8 cellular contexts compared by ENCODE assay signal in the genomic region with DNA sequence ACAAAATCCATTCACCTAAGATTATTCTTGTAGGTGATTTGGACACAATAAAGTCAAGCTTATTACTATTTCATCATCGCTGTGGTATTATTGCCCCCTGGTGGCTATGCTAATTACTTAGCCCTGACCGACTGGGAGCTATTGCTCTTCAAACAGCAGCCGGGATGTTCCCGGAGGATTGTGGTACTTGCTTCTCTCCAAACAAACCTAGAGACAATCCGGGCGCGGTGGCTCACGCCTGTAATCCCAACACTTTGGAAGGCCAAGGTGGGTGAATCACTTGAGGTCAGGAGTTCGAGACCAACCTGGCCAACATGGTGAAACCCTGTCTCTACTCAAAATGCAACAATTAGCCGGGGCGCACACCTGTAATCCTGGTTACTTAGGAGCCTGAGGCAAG. TPM values are rescaled to one million over a fixed set of nuclear protein-coding genes. Genes with fewer than 3 reads are reported as not detected.
A peak's percentile ranks its signal among the peaks of the same experiment; 100 is the strongest.
DNase-seq lines count a peak whose midpoint lies in the region; ATAC-seq and TF ChIP-seq lines count a peak whose summit lies in the region.

No MANE protein-coding gene starts in this region.

- peaks cover 6% of the 10 kb centered on the region for H3K9me3 Mint-ChIP-seq in chondrocyte (ENCODE audit: low read depth)

- H3K36me3 Mint-ChIP-seq in chondrocyte (ENCODE audit: low read depth) = peaks cover 1% of the 10 kb centered on the region

- H3K27me3 ChIP-seq in upper lobe of right lung = no peaks in the 10 kb centered on the region

- DNase-seq in DMS53 (lab: John Stamatoyannopoulos, UW) = peak; percentile 78
- DNase-seq in HEK293T (ENCODE audit: extremely low spot score) = peak; percentile 72
- DNase-seq in RPMI7951 (ENCODE audit: low read depth) = peak; percentile 83
- DNase-seq in chondrocyte (ENCODE audit: low spot score) = no peak
- DNase-seq in left kidney (ENCODE audit: low read depth, low spot score) = peak; percentile 82
- DNase-seq in upper lobe of right lung = no peak
- DNase-seq in activated effector memory CD4-positive, alpha-beta T cell treated with Interleukin-2 at 50 U/mL for 16 hours = no peak

- H3K4me1 ChIP-seq in upper lobe of right lung = no peaks in the 10 kb centered on the region

- no peaks in the 10 kb centered on the region for H3K27me3 Mint-ChIP-seq in chondrocyte (ENCODE audit: low read depth)

- no peak overlapping the region for H3K4me3 Mint-ChIP-seq in chondrocyte (ENCODE audit: unreplicated experiment)

- no peaks in the 10 kb centered on the region for H3K36me3 ChIP-seq in upper lobe of right lung

- no peak overlapping the region for H3K4me3 ChIP-seq in upper lobe of right lung

- H3K4me1 Mint-ChIP-seq in chondrocyte (ENCODE audit: low read depth) = no peaks in the 10 kb centered on the region

- CTCF ChIA-PET in HEK293T (lab: Yijun Ruan, JAX) = interaction anchor here (0.6 to 1.1 kb wide), 13 partner anchors 11 to 882 kb away, joined by 3 to 6 read pairs (median 3); no protein-coding TSS in a partner anchor

- POLR2A ChIA-PET in HEK293T (lab: Yijun Ruan, JAX) = interaction anchor here (0.9 kb wide), 1 partner anchor 324 kb away, joined by 3 read pairs; no protein-coding TSS in a partner anchor

- ATAC-seq in upper lobe of right lung (peak; percentile 81), GM21619 (IDR thresholded peaks at IDR 0.05; ENCODE audit: unreplicated experiment) (no peak)

- H3K27ac Mint-ChIP-seq in chondrocyte (ENCODE audit: unreplicated experiment) = peak overlapping the region; percentile 64

- no peaks in the 10 kb centered on the region for H3K9me3 ChIP-seq in upper lobe of right lung

- peak; percentile 91 for TF ChIP-seq CTCF in chondrocyte (IDR thresholded peaks at IDR 0.05)
- TF ChIP-seq CTCF in upper lobe of right lung (IDR thresholded peaks at IDR 0.05) = peak; percentile 73

- H3K27ac ChIP-seq in upper lobe of right lung = no peak overlapping the region

- intact Hi-C loops in upper lobe of right lung (cut with DNase I) = no loop called here

TF ChIP-seq in HEK293T, 16 proteins besides CTCF, POLR2A, EP300 and RAD21:
- TF ChIP-seq FOXA1 (IDR thresholded peaks at IDR 0.05) (no peak), L3MBTL2 (conservative IDR thresholded peaks at IDR 0.05) (no peak), HDGF (IDR thresholded peaks at IDR 0.05; ENCODE audit: borderline replicate concordance) (no peak), LEF1 (IDR thresholded peaks at IDR 0.05; ENCODE audit: borderline replicate concordance) (no peak), ZNF384 (IDR thresholded peaks at IDR 0.05) (no peak), FOXM1 (IDR thresholded peaks at IDR 0.05; ENCODE audit: borderline replicate concordance) (no peak)
- TF ChIP-seq, protein P1, sequence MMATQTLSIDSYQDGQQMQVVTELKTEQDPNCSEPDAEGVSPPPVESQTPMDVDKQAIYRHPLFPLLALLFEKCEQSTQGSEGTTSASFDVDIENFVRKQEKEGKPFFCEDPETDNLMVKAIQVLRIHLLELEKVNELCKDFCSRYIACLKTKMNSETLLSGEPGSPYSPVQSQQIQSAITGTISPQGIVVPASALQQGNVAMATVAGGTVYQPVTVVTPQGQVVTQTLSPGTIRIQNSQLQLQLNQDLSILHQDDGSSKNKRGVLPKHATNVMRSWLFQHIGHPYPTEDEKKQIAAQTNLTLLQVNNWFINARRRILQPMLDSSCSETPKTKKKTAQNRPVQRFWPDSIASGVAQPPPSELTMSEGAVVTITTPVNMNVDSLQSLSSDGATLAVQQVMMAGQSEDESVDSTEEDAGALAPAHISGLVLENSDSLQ (IDR thresholded peaks at IDR 0.05) = no peak

RNA-seq across cellular contexts. Expression of a gene that starts 15.4 kb away (rescaled TPM):
- not detected in 2 replicates for total RNA-seq in RPMI7951 (2014; rRNA removed; shearing (Covaris generic))
- total RNA-seq in chondrocyte (not detected in 3 replicates), upper lobe of right lung (not detected)

Comparison
In these comparisons a context has a peak if more than half of its experiments do, and no peak if none do; other contexts are left out.
1. DNase-seq: peak in DMS53 (single experiment), HEK293T (single experiment), RPMI7951 (single experiment) and left kidney (single experiment); none in chondrocyte (single experiment), upper lobe of right lung (single experiment) and activated effector memory CD4-positive, alpha-beta T cell treated with Interleukin-2 at 50 U/mL for 16 hours (single experiment).